Comparison of ENCODE assay signal across 8 cellular contexts in the genomic region with DNA sequence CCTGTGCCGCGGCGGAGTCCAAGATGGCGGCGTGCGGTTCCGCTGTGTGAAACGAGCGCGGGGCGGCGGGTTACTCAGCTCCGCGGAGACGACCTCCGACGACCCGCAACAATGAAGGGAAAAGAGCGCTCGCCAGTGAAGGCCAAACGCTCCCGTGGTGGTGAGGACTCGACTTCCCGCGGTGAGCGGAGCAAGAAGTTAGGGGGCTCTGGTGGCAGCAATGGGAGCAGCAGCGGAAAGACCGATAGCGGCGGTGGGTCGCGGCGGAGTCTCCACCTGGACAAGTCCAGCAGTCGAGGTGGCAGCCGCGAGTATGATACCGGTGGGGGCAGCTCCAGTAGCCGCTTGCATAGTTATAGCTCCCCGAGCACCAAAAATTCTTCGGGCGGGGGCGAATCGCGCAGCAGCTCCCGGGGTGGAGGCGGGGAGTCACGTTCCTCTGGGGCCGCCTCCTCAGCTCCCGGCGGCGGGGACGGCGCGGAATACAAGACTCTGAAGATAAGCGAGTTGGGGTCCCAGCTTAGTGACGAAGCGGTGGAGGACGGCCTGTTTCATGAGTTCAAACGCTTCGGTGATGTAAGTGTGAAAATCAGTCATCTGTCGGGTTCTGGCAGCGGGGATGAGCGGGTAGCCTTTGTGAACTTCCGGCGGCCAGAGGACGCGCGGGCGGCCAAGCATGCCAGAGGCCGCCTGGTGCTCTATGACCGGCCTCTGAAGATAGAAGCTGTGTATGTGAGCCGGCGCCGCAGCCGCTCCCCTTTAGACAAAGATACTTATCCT. TPM values are rescaled to one million over a fixed set of nuclear protein-coding genes. Genes with fewer than 3 reads are reported as not detected.
DNase-seq lines count a peak whose midpoint lies in the region; ATAC-seq, FAIRE-seq and TF ChIP-seq lines count a peak whose summit lies in the region.

No MANE protein-coding gene starts in this region.

- peaks cover 13% of the 10 kb centered on the region for H4K20me1 ChIP-seq in mammary epithelial cell (ENCODE audit: insufficient read depth, low read length)

- intact Hi-C loops in mammary epithelial cell (cut with micrococcal nuclease): loop anchor here (5.0 kb wide), 1 partner anchor 138 kb away; no protein-coding TSS in a partner anchor

- TSS peak; percentile 14 for BruUV-seq in mammary epithelial cell (replicated peaks; lab: Mats Ljungman, UMichigan)

- no peaks in the 10 kb centered on the region for H3K27me3 ChIP-seq in mammary epithelial cell (ENCODE audit: insufficient read depth, low read length)

- DNase-seq in GM12864 (ENCODE audit: low read depth) (peak; percentile 24), HPDE6-E6E7 (ENCODE audit: extremely low spot score) (peak; percentile 17), T-helper 17 cell (peak in 2 of 3 donors; percentile 36 to 41), mammary epithelial cell (no peak), kidney tubule cell (ENCODE audit: low spot score) (peak; percentile 83), D721Med (ENCODE audit: insufficient read length, low spot score) (no peak)
- peak; percentile 54 to 63 for DNase-seq in stimulated activated CD4-positive, alpha-beta T cell treated with anti-CD3 and anti-CD28 coated beads, Interleukin-4, amount 100 ng/mL, for 4 hours

- CTCF ChIA-PET in mammary epithelial cell (lab: Charles Lee; ENCODE audit: low non-redundant PET): interaction anchor here (0.5 to 1.7 kb wide), 8 partner anchors 15 to 1099 kb away, joined by 3 to 9 read pairs (median 4); no protein-coding TSS in a partner anchor

- H3K4me1 ChIP-seq in mammary epithelial cell (ENCODE audit: insufficient read depth, low read length): peaks cover 40% of the 10 kb centered on the region

- dilution Hi-C loops in mammary epithelial cell (cut with HindIII; ENCODE audit: low sequenced_read_pairs): no loop called here

- H3K9ac ChIP-seq in mammary epithelial cell (ENCODE audit: insufficient read depth, low read length): peak overlapping the region; percentile 85

- WGBS in mammary epithelial cell (ENCODE audit: low coverage, missing lambda C conversion rate): under 1% methylated on average over 36 of the region's 75 CpGs

- H3K27ac Mint-ChIP-seq in T-helper 17 cell: no peak overlapping the region

- no peak for FAIRE-seq in D721Med (lab: Jason Lieb, UNC)

- in situ Hi-C loops in mammary epithelial cell (cut with MboI; ENCODE audit: low sequenced_read_pairs in 2 of 2): no loop called here

- H3K4me3 Mint-ChIP-seq in T-helper 17 cell: no peak overlapping the region

- H3K4me2 ChIP-seq in mammary epithelial cell (ENCODE audit: insufficient read depth, low read depth, low read length): peak overlapping the region; percentile 88

- peak overlapping the region; percentile 77 for H2AFZ ChIP-seq in mammary epithelial cell (ENCODE audit: low read depth, low read length)

- ATAC-seq in T-helper 17 cell (no peak), HG02884 (IDR thresholded peaks at IDR 0.05; ENCODE audit: unreplicated experiment) (no peak)

- H3K27ac ChIP-seq in mammary epithelial cell (ENCODE audit: insufficient read depth, low read depth, low read length): peak overlapping the region; percentile 87

- TF ChIP-seq CTCF in GM12864 (IDR thresholded peaks at IDR 0.05; ENCODE audit: low read depth, low read length, missing control alignments): peak; percentile 47
- peak; percentile 33 to 57 for TF ChIP-seq CTCF in mammary epithelial cell (conservative IDR thresholded peaks at IDR 0.05 in 1 of 2, IDR thresholded peaks at IDR 0.05 in 1 of 2; ENCODE audit: extremely low read depth in 1 of 2, insufficient read depth in 1 of 2, low read depth in 1 of 2, low read length in 2 of 2)
- no peak for TF ChIP-seq CTCF in D721Med (IDR thresholded peaks at IDR 0.05; ENCODE audit: insufficient read depth, missing control alignments)

- peaks cover 36% of the 10 kb centered on the region for H3K4me1 Mint-ChIP-seq in T-helper 17 cell

- no peaks in the 10 kb centered on the region for H3K9me3 ChIP-seq in T-helper 17 cell (ENCODE audit: control insufficient read depth, low read length, poor library complexity, severe bottlenecking)
- H3K9me3 ChIP-seq in mammary epithelial cell (replicated peaks; ENCODE audit: insufficient read depth, low read length): no peaks in the 10 kb centered on the region

- peak overlapping the region; percentile 86 for H3K4me3 ChIP-seq in GM12864 (ENCODE audit: low read depth, low read length)
- H3K4me3 ChIP-seq in mammary epithelial cell (replicated peaks in 1 of 3; ENCODE audit: insufficient read depth in 1 of 3, low read depth in 2 of 3, low read length in 3 of 3): peak overlapping the region; percentile 43 to 82 (median 79)

- H3K79me2 ChIP-seq in mammary epithelial cell (ENCODE audit: insufficient read depth, low read length): peaks cover 54% of the 10 kb centered on the region

- peaks cover 15% of the 10 kb centered on the region for H3K36me3 ChIP-seq in mammary epithelial cell (ENCODE audit: insufficient read depth, low read length)

- no peaks in the 10 kb centered on the region for H3K27me3 Mint-ChIP-seq in T-helper 17 cell

- no peaks in the 10 kb centered on the region for H3K36me3 Mint-ChIP-seq in T-helper 17 cell (ENCODE audit: low read depth)

RNA-seq across cellular contexts. Expression of a gene that starts 0.4 kb away (rescaled TPM):
- total RNA-seq in T-helper 17 cell (10 to 100 TPM; 40.5 to 45.2 TPM), mammary epithelial cell (10 to 100 TPM; 26.3 to 47.0 TPM)
- polyA plus RNA-seq in mammary epithelial cell: 16.5 TPM
- 76.2 TPM for polyA minus RNA-seq in mammary epithelial cell

RNA-seq across cellular contexts. Expression of a gene that starts 51.2 kb away (rescaled TPM):
- under 1 TPM; 0.20 to 0.29 TPM for total RNA-seq in T-helper 17 cell
- total RNA-seq in mammary epithelial cell: 100 to 1,000 TPM in 1 of 2 donors, 10 to 100 TPM in 1; 29.4 to 198 TPM
- polyA plus RNA-seq in mammary epithelial cell: 12.4 TPM
- 21.8 TPM for polyA minus RNA-seq in mammary epithelial cell

Comparison
In these comparisons a context has a peak if more than half of its experiments do, and no peak if none do; other contexts are left out.
1. DNase-seq: peak in GM12864 (single experiment), HPDE6-E6E7 (single experiment), T-helper 17 cell (2 of 3), kidney tubule cell (single experiment) and stimulated activated CD4-positive, alpha-beta T cell treated with anti-CD3 and anti-CD28 coated beads, Interleukin-4, amount 100 ng/mL, for 4 hours (2 of 2); none in mammary epithelial cell (single experiment) and D721Med (single experiment).
2. RNA of a gene that starts 51.2 kb away (total RNA-seq): 29.4 to 198 TPM in mammary epithelial cell; 0.20 to 0.29 TPM in T-helper 17 cell; every median in the first group is over 10 times any median in the second.